Comparison of ENCODE assay signal across 21 cellular contexts in the genomic region with DNA sequence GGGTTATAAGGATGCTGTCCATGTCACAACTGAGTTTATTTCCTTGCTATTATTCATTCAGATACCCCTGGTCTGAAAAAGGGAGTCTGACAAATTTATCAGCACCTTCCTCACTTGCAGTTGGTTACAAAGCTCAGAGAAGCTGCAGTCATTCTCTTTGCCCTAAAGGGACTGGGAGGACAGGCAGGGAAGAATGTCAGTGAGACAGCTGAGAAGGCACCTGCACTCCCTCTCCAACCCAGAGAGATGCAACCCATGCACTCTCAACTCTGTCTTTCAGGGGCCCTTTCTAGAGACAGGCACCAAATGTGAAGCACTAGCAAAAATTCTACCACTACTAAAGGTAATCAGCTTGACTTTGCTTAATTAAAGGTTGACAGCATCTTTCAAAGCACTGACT.
DNase-seq lines count a peak whose midpoint lies in the region; ATAC-seq and TF ChIP-seq lines count a peak whose summit lies in the region.
"Had no signal": no experiment of that assay in that cellular context is flagged by ENCODE, and none has a peak within 500 bp of the region (broad histone marks: within the 10 kb centered on the region; RNA-seq: fewer than 3 reads in every experiment).

No MANE protein-coding gene starts in this region.

- H3K36me3 ChIP-seq in Loucy (ENCODE audit: insufficient read depth, low read length) (no peaks in the 10 kb centered on the region), mucosa of descending colon (ENCODE audit: low read depth) (no peaks in the 10 kb centered on the region), prostate gland (no peaks in the 10 kb centered on the region)

- ATAC-seq in CD4-positive, alpha-beta T cell (ENCODE audit: poor library complexity) = no peak
- peak; percentile 21 for ATAC-seq in mucosa of descending colon

- H3K4me2 ChIP-seq in Loucy (ENCODE audit: low read depth, low read length, poor library complexity, severe bottlenecking) = no peak overlapping the region

- no peaks in the 10 kb centered on the region for H3F3A ChIP-seq in Loucy (ENCODE audit: low read depth)

- 0 out of 2 replicates have a peak overlapping the region, but pooled peaks have one; percentile 26 for H2AFZ ChIP-seq in Loucy (ENCODE audit: low read length)

- TF ChIP-seq CTCF in CD4-positive, alpha-beta T cell (IDR thresholded peaks at IDR 0.05) = no peak
- TF ChIP-seq CTCF in Loucy (conservative IDR thresholded peaks at IDR 0.05; ENCODE audit: low read length) (no peak), dorsolateral prefrontal cortex (IDR thresholded peaks at IDR 0.05 in 54 of 56, conservative IDR thresholded peaks at IDR 0.05 in 2 of 56; ENCODE audit: low read depth in 1 of 56, partially characterized antibody in 56 of 56) (no peak), mucosa of descending colon (IDR thresholded peaks at IDR 0.05) (no peak), GM10248 (IDR thresholded peaks at IDR 0.05; ENCODE audit: control extremely low read depth, extremely low read depth, low read depth, missing control alignments) (no peak), prostate gland (IDR thresholded peaks at IDR 0.05) (no peak), RWPE1 (conservative IDR thresholded peaks at IDR 0.05; ENCODE audit: low read depth) (no peak)

- POLR2A ChIA-PET in CD4-positive, alpha-beta T cell (lab: Charles Lee) = interaction anchor here (1.1 to 1.2 kb wide), 2 partner anchors 30 to 34 kb away, joined by 3 to 6 read pairs; no protein-coding TSS in a partner anchor
- POLR2A ChIA-PET in GM10248 (lab: Yijun Ruan, JAX) = no interaction called here
- POLR2A ChIA-PET in RWPE1 (lab: Yijun Ruan, JAX; ENCODE audit: low non-redundant PET) = no interaction called here

- no peak for TF ChIP-seq POLR2A in prostate gland (IDR thresholded peaks at IDR 0.05)

- no peaks in the 10 kb centered on the region for H4K20me1 ChIP-seq in Loucy (ENCODE audit: insufficient read depth, low read length, poor library complexity, severe bottlenecking)

- H3K4me1 Mint-ChIP-seq in CD4-positive, alpha-beta T cell (ENCODE audit: low read depth) = peaks cover 13% of the 10 kb centered on the region

- CTCF ChIA-PET in CD4-positive, alpha-beta T cell (lab: Charles Lee) = interaction anchor here (1.5 kb wide), 1 partner anchor 10 kb away, joined by 3 read pairs; no protein-coding TSS in a partner anchor
- CTCF ChIA-PET in GM10248 (lab: Yijun Ruan, JAX) (interaction anchor here (1.1 to 1.3 kb wide), 2 partner anchors 16 to 20 kb away, joined by 3 to 4 read pairs; no protein-coding TSS in a partner anchor), RWPE1 (lab: Yijun Ruan, JAX) (no interaction called here)

- H3K36me3 Mint-ChIP-seq in CD4-positive, alpha-beta T cell (ENCODE audit: low read depth) = peaks cover 17% of the 10 kb centered on the region

- intact Hi-C loops in CD4-positive, alpha-beta T cell (cut with DNase I, micrococcal nuclease) = no loop called here
- intact Hi-C loops in dorsolateral prefrontal cortex (cut with DNase I) (no loop called here), mucosa of descending colon (cut with DNase I, micrococcal nuclease) (no loop called here), prostate gland (cut with DNase I) (no loop called here)

- H3K27me3 Mint-ChIP-seq in CD4-positive, alpha-beta T cell = no peaks in the 10 kb centered on the region
- H3K27me3 Mint-ChIP-seq: activated CD4-positive, alpha-beta memory T cell treated with anti-CD3 and anti-CD28 coated beads for 36 hours had no signal

- H3K9me3 ChIP-seq in CD4-positive, alpha-beta T cell (ENCODE audit: control insufficient read depth, low read length) = no peaks in the 10 kb centered on the region
- H3K9me3 ChIP-seq in Loucy (ENCODE audit: insufficient read depth, low read depth, low read length) (0 out of 2 replicates have a peak, but pooled peaks cover 6% of the 10 kb centered on the region), mucosa of descending colon (no peaks in the 10 kb centered on the region), prostate gland (no peaks in the 10 kb centered on the region)

- H3K4me3 ChIP-seq in Loucy (ENCODE audit: low read length, poor library complexity, severe bottlenecking) = no peak overlapping the region
- peak overlapping the region in 2 of 59 donors; percentile 1 to 9 for H3K4me3 ChIP-seq in dorsolateral prefrontal cortex
- H3K4me3 ChIP-seq in mucosa of descending colon = no peak overlapping the region
- H3K4me3 ChIP-seq in prostate gland = no peak overlapping the region

- H3K27ac Mint-ChIP-seq in CD4-positive, alpha-beta T cell = peak overlapping the region; percentile 3
- H3K27ac Mint-ChIP-seq: activated CD4-positive, alpha-beta memory T cell treated with anti-CD3 and anti-CD28 coated beads for 36 hours had no signal

- no peak for DNase-seq in CD4-positive, alpha-beta T cell
- no peak for DNase-seq in dorsolateral prefrontal cortex
- DNase-seq in mucosa of descending colon = no peak
- DNase-seq in GM10248 (ENCODE audit: extremely low spot score) = no peak
- DNase-seq in prostate gland (ENCODE audit: low spot score) = no peak
- no peak for DNase-seq in NCI-H146 treated with DMSO at 0.1 percent for 48 hours (lab: John Stamatoyannopoulos, UW; ENCODE audit: unreplicated experiment)
- no peak for DNase-seq in RWPE1 (ENCODE audit: low spot score)
- DNase-seq: activated CD4-positive, alpha-beta memory T cell treated with anti-CD3 and anti-CD28 coated beads for 36 hours; activated naive CD4-positive, alpha-beta T cell treated with Interleukin-2 at 50 U/mL for 16 hours; activated T-cell treated with anti-CD3 and anti-CD28 coated beads for 4 hours; aorta; DMS153; HCEC 1CT; mesenchymal stem cell; NCI-H2081; NCI-H510A treated with DMSO at 0.1 percent for 48 hours; SHP77; stimulated activated CD8-positive, alpha-beta memory T cell treated with anti-CD3 and anti-CD28 coated beads, Interleukin-4, amount 100 ng/mL, for 48 hours; T-helper 1 cell had no signal

- no peaks in the 10 kb centered on the region for H3K27me3 ChIP-seq in CD4-positive, alpha-beta T cell (ENCODE audit: control insufficient read depth, insufficient read depth, low read length)
- H3K27me3 ChIP-seq in Loucy (ENCODE audit: insufficient read depth, low read length, poor library complexity, severe bottlenecking) = no peaks in the 10 kb centered on the region
- H3K27me3 ChIP-seq in dorsolateral prefrontal cortex = no peaks in the 10 kb centered on the region
- H3K27me3 ChIP-seq in prostate gland (replicated peaks; ENCODE audit: insufficient read depth) = no peaks in the 10 kb centered on the region

- H3K9me2 ChIP-seq in Loucy (replicated peaks; ENCODE audit: low read depth, low read length) = no peaks in the 10 kb centered on the region

- H3K9ac ChIP-seq in Loucy (ENCODE audit: low read depth, low read length, poor library complexity, severe bottlenecking) = no peak overlapping the region

- H3K4me1 ChIP-seq in Loucy (ENCODE audit: insufficient read depth, low read length, poor library complexity, severe bottlenecking) = no peaks in the 10 kb centered on the region
- peaks cover 16% of the 10 kb centered on the region for H3K4me1 ChIP-seq in mucosa of descending colon (ENCODE audit: low read depth)
- no peaks in the 10 kb centered on the region for H3K4me1 ChIP-seq in prostate gland (replicated peaks)

- no peak overlapping the region for H3K4me3 Mint-ChIP-seq in CD4-positive, alpha-beta T cell
- H3K4me3 Mint-ChIP-seq: activated CD4-positive, alpha-beta memory T cell treated with anti-CD3 and anti-CD28 coated beads for 36 hours; CD14-positive monocyte had no signal

- no peak overlapping the region for H3K27ac ChIP-seq in CD4-positive, alpha-beta T cell (ENCODE audit: low read depth, low read length)
- H3K27ac ChIP-seq in dorsolateral prefrontal cortex = peak overlapping the region in 49 of 59 donors; percentile 1 to 81 (median 53)
- peak overlapping the region in 1 of 2 donors; percentile 43 for H3K27ac ChIP-seq in prostate gland
- no peak overlapping the region for H3K27ac ChIP-seq in RWPE1

- H3K79me2 ChIP-seq in Loucy (ENCODE audit: insufficient read depth, low read length) = no peaks in the 10 kb centered on the region

- peaks cover 4% of the 10 kb centered on the region for H3K9me3 Mint-ChIP-seq in CD4-positive, alpha-beta T cell

Comparison
In these comparisons a context has a peak if more than half of its experiments do, and no peak if none do; other contexts are left out.
1. H3K27ac ChIP-seq: peak in dorsolateral prefrontal cortex (49 of 59); none in CD4-positive, alpha-beta T cell (single experiment) and RWPE1 (single experiment).